Comparison of ENCODE assay signal across 1 cellular context in the genomic region with DNA sequence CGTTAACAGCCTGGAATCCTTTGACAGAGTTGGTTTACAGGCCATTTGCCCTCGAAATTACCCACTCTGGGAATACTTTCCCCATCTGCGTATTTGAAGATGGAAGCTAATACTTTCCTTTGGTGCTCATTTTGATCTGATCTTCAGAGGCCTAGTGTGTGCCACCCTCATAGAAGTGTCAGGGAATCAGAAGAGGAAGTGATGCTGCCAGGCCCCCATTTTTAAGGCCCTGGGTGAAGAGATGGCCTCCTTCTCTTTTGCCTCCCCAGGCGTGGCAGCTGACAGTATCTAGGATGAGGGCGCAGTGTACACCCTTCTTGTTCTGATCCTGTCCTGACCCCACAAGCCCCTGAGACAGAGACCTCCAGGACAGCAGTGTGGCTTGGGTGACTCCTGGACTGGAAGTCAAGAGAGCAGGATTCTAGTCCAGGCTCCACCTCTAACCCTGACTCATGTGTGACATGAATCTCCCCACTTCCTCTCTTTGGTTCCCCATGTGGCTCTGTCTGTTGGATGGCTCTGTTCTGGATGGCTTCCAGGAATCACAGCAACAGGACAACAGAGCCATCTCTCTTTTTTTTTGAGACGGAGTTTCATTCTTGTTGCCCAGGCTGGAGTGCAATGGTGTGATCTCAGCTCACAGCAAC.
TF ChIP-seq lines count a peak whose summit lies in the region.

No MANE protein-coding gene starts in this region.

TF ChIP-seq in HEK293T, 16 proteins besides CTCF, POLR2A, EP300 and RAD21 (continued from another document):
- TF ChIP-seq, protein P1, sequence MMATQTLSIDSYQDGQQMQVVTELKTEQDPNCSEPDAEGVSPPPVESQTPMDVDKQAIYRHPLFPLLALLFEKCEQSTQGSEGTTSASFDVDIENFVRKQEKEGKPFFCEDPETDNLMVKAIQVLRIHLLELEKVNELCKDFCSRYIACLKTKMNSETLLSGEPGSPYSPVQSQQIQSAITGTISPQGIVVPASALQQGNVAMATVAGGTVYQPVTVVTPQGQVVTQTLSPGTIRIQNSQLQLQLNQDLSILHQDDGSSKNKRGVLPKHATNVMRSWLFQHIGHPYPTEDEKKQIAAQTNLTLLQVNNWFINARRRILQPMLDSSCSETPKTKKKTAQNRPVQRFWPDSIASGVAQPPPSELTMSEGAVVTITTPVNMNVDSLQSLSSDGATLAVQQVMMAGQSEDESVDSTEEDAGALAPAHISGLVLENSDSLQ (IDR thresholded peaks at IDR 0.05): no peak
- TF ChIP-seq TARDBP (IDR thresholded peaks at IDR 0.05) (no peak), ZNF384 (IDR thresholded peaks at IDR 0.05) (no peak), LEF1 (IDR thresholded peaks at IDR 0.05; ENCODE audit: borderline replicate concordance) (no peak), CTBP1 (IDR thresholded peaks at IDR 0.05; ENCODE audit: borderline replicate concordance) (no peak), L3MBTL2 (conservative IDR thresholded peaks at IDR 0.05) (no peak), HDGF (IDR thresholded peaks at IDR 0.05; ENCODE audit: borderline replicate concordance) (no peak), BHLHE40 (IDR thresholded peaks at IDR 0.05; ENCODE audit: borderline replicate concordance) (no peak), FOXK2 (IDR thresholded peaks at IDR 0.05) (no peak)
